ENCODE assay signal across 8 cellular contexts in genomic region chr12:89708793-89709156, GRCh38. TPM values are rescaled to one million over a fixed set of nuclear protein-coding genes. Genes with fewer than 3 reads are reported as not detected.
DNase-seq lines count a peak whose midpoint lies in the region; ATAC-seq and TF ChIP-seq lines count a peak whose summit lies in the region.

Gene ATP2B1 (minus strand): TSS chr12:89708838. CDS start chr12:89655886, 52,952 bp downstream.

- H3K9me2 ChIP-seq in Karpas-422 (replicated peaks; ENCODE audit: insufficient read depth, low read length), result no peaks in the 10 kb centered on the region

- H3K4me2 ChIP-seq in Karpas-422 (ENCODE audit: low read depth, low read length, poor library complexity, severe bottlenecking), result peak within 1 kb of the TSS; percentile 96

- H2AFZ ChIP-seq in Karpas-422 (ENCODE audit: low read length), result peak within 1 kb of the TSS; percentile 98

- H3K27ac ChIP-seq in Karpas-422 (ENCODE audit: low read length), result no peak within 1 kb of the TSS; the same call in 1 of the 2 replicates
- H3K27ac ChIP-seq in SJCRH30, result peak within 1 kb of the TSS; percentile 96
- peak within 1 kb of the TSS; percentile 99 for H3K27ac ChIP-seq in neutrophil

- H3K9me3 ChIP-seq in Karpas-422 (ENCODE audit: low read length), result no peaks in the 10 kb centered on the region
- H3K9me3 ChIP-seq in SJCRH30 (replicated peaks), result no peaks in the 10 kb centered on the region
- no peaks in the 10 kb centered on the region for H3K9me3 ChIP-seq in neutrophil

- H3K9ac ChIP-seq in Karpas-422 (ENCODE audit: low read length), result peak within 1 kb of the TSS; percentile 80

- peak; percentile 63 for TF ChIP-seq CTCF in neutrophil (IDR thresholded peaks at IDR 0.05)

- H4K20me1 ChIP-seq in Karpas-422 (ENCODE audit: insufficient read depth, low read depth, low read length), result peaks cover 35% of the 10 kb centered on the region

- peak; percentile 90 for DNase-seq in EH (ENCODE audit: low read depth)
- peak; percentile 91 for DNase-seq in Karpas-422
- DNase-seq in SJCRH30, result peak; percentile 82 to 88
- DNase-seq in activated naive CD4-positive, alpha-beta T cell (lab: John Stamatoyannopoulos, UW), result peak; percentile 48 to 79 (median 65)
- DNase-seq in foreskin melanocyte, result peak; percentile 66
- DNase-seq in superior temporal gyrus (ENCODE audit: extremely low spot score), result peak; percentile 67

- peaks cover 4% of the 10 kb centered on the region; the same call in 1 of the 2 replicates for H3K27me3 ChIP-seq in Karpas-422 (ENCODE audit: low read length)
- no peaks in the 10 kb centered on the region for H3K27me3 ChIP-seq in SJCRH30
- H3K27me3 ChIP-seq in neutrophil, result peaks cover 46% of the 10 kb centered on the region

- peak; percentile 54 for ATAC-seq in GM21786 (IDR thresholded peaks at IDR 0.05; ENCODE audit: unreplicated experiment)

- peak within 1 kb of the TSS; percentile 78 for H3K4me3 ChIP-seq in Karpas-422 (ENCODE audit: low read length)
- peak within 1 kb of the TSS; percentile 87 for H3K4me3 ChIP-seq in SJCRH30
- peak within 1 kb of the TSS; percentile 89 to 91 for H3K4me3 ChIP-seq in neutrophil (ENCODE audit: low read depth in 1 of 2, low read length in 1 of 2)

- H3K79me2 ChIP-seq in Karpas-422 (ENCODE audit: low read length), result peaks cover 15% of the 10 kb centered on the region

- H3K36me3 ChIP-seq in Karpas-422 (ENCODE audit: insufficient read depth, low read length) (no peaks in the 10 kb centered on the region), SJCRH30 (0 out of 2 replicates have a peak, but pooled peaks cover 5% of the 10 kb centered on the region), neutrophil (no peaks in the 10 kb centered on the region)

- H3K4me1 ChIP-seq in Karpas-422 (ENCODE audit: low read length), result peaks cover 25% of the 10 kb centered on the region
- H3K4me1 ChIP-seq in SJCRH30, result peaks cover 6% of the 10 kb centered on the region; the same call in 1 of the 2 replicates
- H3K4me1 ChIP-seq in neutrophil (ENCODE audit: control insufficient read depth in 1 of 2, insufficient read depth in 1 of 2, low read depth in 1 of 2, low read length in 1 of 2), result peaks cover 14 to 22% of the 10 kb centered on the region in 2 experiments

RNA-seq across cellular contexts. Expression of gene ATP2B1, which starts in this region (rescaled TPM):
- 5.0 and 24.7 TPM in 2 replicates for total RNA-seq in Karpas-422 (2014; rRNA removed; shearing (Covaris generic); ENCODE audit: low replicate concordance)
- 160 and 181 TPM in 2 replicates for total RNA-seq in SJCRH30 (2014; rRNA removed; shearing (Covaris generic))
